In genomic region chr1:6107409-6108356, GRCh38 we compare ENCODE assay signal across 2 cellular contexts.
A peak's percentile ranks its signal among the peaks of the same experiment; 100 is the strongest.
TF ChIP-seq lines count a peak whose summit lies in the region.

No MANE protein-coding gene starts in this region.

TF ChIP-seq in HEK293, 187 proteins besides CTCF, POLR2A, EP300 and RAD21 (continued from another document):
- TF ChIP-seq ZNF148 (tag by site-specific recombination; IDR thresholded peaks at IDR 0.05; ENCODE audit: borderline replicate concordance), result 0 out of 2 replicates have a peak, but pooled peaks have one; percentile 24
- TF ChIP-seq ZNF660 (tag by site-specific recombination; IDR thresholded peaks at IDR 0.05), result no peak
- no peak for TF ChIP-seq SETDB1 (IDR thresholded peaks at IDR 0.05; ENCODE audit: insufficient read length, low read length)
- 0 out of 2 replicates have a peak, but pooled peaks have one; percentile 27 for TF ChIP-seq ZBTB7A (tag by site-specific recombination; IDR thresholded peaks at IDR 0.05; ENCODE audit: low read depth)
- TF ChIP-seq ZBTB6 (tag by site-specific recombination; IDR thresholded peaks at IDR 0.05), result peak; percentile 99
- TF ChIP-seq, protein P1, sequence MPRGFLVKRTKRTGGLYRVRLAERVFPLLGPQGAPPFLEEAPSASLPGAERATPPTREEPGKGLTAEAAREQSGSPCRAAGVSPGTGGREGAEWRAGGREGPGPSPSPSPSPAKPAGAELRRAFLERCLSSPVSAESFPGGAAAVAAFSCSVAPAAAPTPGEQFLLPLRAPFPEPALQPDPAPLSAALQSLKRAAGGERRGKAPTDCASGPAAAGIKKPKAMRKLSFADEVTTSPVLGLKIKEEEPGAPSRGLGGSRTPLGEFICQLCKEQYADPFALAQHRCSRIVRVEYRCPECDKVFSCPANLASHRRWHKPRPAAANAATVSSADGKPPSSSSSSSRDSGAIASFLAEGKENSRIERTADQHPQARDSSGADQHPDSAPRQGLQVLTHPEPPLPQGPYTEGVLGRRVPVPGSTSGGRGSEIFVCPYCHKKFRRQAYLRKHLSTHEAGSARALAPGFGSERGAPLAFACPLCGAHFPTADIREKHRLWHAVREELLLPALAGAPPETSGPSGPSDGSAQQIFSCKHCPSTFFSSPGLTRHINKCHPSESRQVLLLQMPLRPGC (tag by site-specific recombination; IDR thresholded peaks at IDR 0.05), result no peak
- no peak for TF ChIP-seq PRDM1 (tag by site-specific recombination; IDR thresholded peaks at IDR 0.05)
- TF ChIP-seq ZNF785 (tag by site-specific recombination; IDR thresholded peaks at IDR 0.05), result no peak
- TF ChIP-seq ZNF48 (tag by site-specific recombination; IDR thresholded peaks at IDR 0.05), result no peak
- TF ChIP-seq ZNF169 (tag by site-specific recombination; IDR thresholded peaks at IDR 0.05), result 0 out of 2 replicates have a peak, but pooled peaks have one; percentile 13
- TF ChIP-seq ZNF138 (tag by site-specific recombination; IDR thresholded peaks at IDR 0.05; ENCODE audit: borderline replicate concordance), result no peak
- no peak for TF ChIP-seq ZNF394 (tag by site-specific recombination; IDR thresholded peaks at IDR 0.05; ENCODE audit: borderline replicate concordance)
- TF ChIP-seq REPIN1 (tag by site-specific recombination; IDR thresholded peaks at IDR 0.05; ENCODE audit: low read depth), result no peak
- peak; percentile 6; the same call in 1 of the 2 replicates for TF ChIP-seq ZNF707 (tag by site-specific recombination; IDR thresholded peaks at IDR 0.05)
- TF ChIP-seq ZNF140 (tag by site-specific recombination; IDR thresholded peaks at IDR 0.05), result no peak; the same call in 1 of the 2 replicates
- TF ChIP-seq ZNF274 (IDR thresholded peaks at IDR 0.05; ENCODE audit: low read length), result no peak
- 0 out of 2 replicates have a peak, but pooled peaks have one; percentile 50 for TF ChIP-seq ZNF274 (tag by site-specific recombination; IDR thresholded peaks at IDR 0.05; ENCODE audit: borderline replicate concordance)
- TF ChIP-seq YY2 (tag by site-specific recombination; IDR thresholded peaks at IDR 0.05), result no peak
- TF ChIP-seq ZNF146 (tag by site-specific recombination; IDR thresholded peaks at IDR 0.05), result 0 out of 2 replicates have a peak, but pooled peaks have one; percentile 1
- peak; percentile 8; the same call in 1 of the 2 replicates for TF ChIP-seq ZNF488 (tag by site-specific recombination; IDR thresholded peaks at IDR 0.05)
- TF ChIP-seq ZNF366 (tag by site-specific recombination; conservative IDR thresholded peaks at IDR 0.05), result peak; percentile 99
- TF ChIP-seq HOXA7 (CRISPR knock-in tag; IDR thresholded peaks at IDR 0.05; ENCODE audit: borderline replicate concordance), result no peak
- no peak for TF ChIP-seq ZNF426 (tag by site-specific recombination; IDR thresholded peaks at IDR 0.05)

TF ChIP-seq in K562, 482 proteins besides CTCF, POLR2A, EP300 and RAD21:
- no peak for TF ChIP-seq ZNF740 (CRISPR knock-in tag; IDR thresholded peaks at IDR 0.05)
- TF ChIP-seq ZNF740 (tag; IDR thresholded peaks at IDR 0.05), result no peak
- no peak for TF ChIP-seq ZZZ3 (IDR thresholded peaks at IDR 0.05)
- peak; percentile 64; the same call in 1 of the 2 replicates for TF ChIP-seq ZNF263 (CRISPR knock-in tag; IDR thresholded peaks at IDR 0.05; ENCODE audit: borderline replicate concordance)
- peak in 1 of 2 experiments; percentile 49; a peak in 1 of 4 replicates for TF ChIP-seq KDM1A (IDR thresholded peaks at IDR 0.05)
TF ChIP-seq in K562: peak in this region for 2.
